8 cellular contexts compared by ENCODE assay signal in the genomic region with DNA sequence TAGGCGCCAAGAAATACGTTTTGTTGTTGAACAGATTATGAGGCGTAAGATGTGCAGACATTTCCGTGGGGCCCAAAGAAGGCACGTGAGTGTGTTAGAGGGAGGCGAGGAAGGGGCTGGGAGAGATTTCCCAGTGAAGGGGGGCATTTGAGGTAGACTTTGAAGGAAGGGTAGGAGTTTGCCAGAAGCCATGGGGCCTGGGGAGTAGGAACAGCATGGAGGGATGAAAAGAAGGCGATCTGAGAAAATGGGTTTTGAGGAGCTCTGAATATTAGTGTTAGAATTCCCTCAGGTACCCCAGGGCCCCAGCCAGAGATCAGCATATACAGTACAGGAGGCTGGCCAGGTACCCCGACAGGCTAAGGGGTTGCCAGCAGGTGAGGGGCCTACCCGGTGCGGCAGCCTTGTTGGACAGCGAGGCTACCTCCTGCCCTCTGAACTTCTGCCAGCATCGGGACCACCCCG. TPM values are rescaled to one million over a fixed set of nuclear protein-coding genes. Genes with fewer than 3 reads are reported as not detected.
DNase-seq lines count a peak whose midpoint lies in the region; ATAC-seq and FAIRE-seq lines count a peak whose summit lies in the region.

No MANE protein-coding gene starts in this region.

- intact Hi-C loops in activated CD4-positive, alpha-beta T cell treated with anti-CD3 and anti-CD28 coated beads for 36 hours (cut with DNase I, micrococcal nuclease) = loop anchor here (1.0 to 5.0 kb wide), 10 partner anchors 11 to 929 kb away; partner anchors contain the start of genes RPS19BP1 (in 2 of the 2), ADSL (in 1 of the 2), ATF4 (in 1 of the 2) and CBX7 (in 1 of the 2)
- intact Hi-C loops in activated T-helper 1 cell treated with anti-CD3 and anti-CD28 coated beads, Interleukin-12 subunit alpha, Interleukin-12 subunit beta, Interleukin-2, Interleukin-4 antibody, amounts not matched to agents 30 ng/mL and 10 ng/mL and 1 ng/mL, durations not matched to agents 14 hours and 24 hours and 36 hours (cut with micrococcal nuclease) = loop anchor here (1.0 kb wide), 2 partner anchors 19 to 31 kb away; partner anchors contain the start of genes ATF4 and RPS19BP1

- no peak overlapping the region for H3K27ac ChIP-seq in iPS-20b (ENCODE audit: low read length)
- H3K27ac ChIP-seq in substantia nigra (ENCODE audit: low read depth, low read length, poor library complexity, severe bottlenecking) = peak overlapping the region; percentile 92

- CTCF ChIA-PET in activated CD4-positive, alpha-beta T cell treated with anti-CD3 and anti-CD28 coated beads for 36 hours (lab: Charles Lee) = interaction anchor here (0.6 to 2.7 kb wide), 11 partner anchors 8 to 102 kb away, joined by 3 to 16 read pairs (median 5); partner anchors contain the start of genes ATF4 and TAB1

- DNase-seq in activated CD4-positive, alpha-beta T cell treated with anti-CD3 and anti-CD28 coated beads for 36 hours = no peak
- no peak for DNase-seq in activated CD4-positive, alpha-beta T cell treated with anti-CD3 and anti-CD28 coated beads for 4 hours
- no peak for DNase-seq in activated T-helper 1 cell treated with anti-CD3 and anti-CD28 coated beads, Interleukin-12 subunit alpha, Interleukin-12 subunit beta, Interleukin-2, Interleukin-4 antibody, amounts not matched to agents 30 ng/mL and 10 ng/mL and 1 ng/mL, durations not matched to agents 14 hours and 24 hours and 36 hours (ENCODE audit: low spot score)
- DNase-seq in substantia nigra (lab: John Stamatoyannopoulos, UW) = no peak
- DNase-seq in urothelium cell line (ENCODE audit: low spot score) = no peak

- H3K4me3 ChIP-seq in iPS-20b (ENCODE audit: low read length) = peak overlapping the region; percentile 87

- peaks cover 26% of the 10 kb centered on the region for H3K36me3 ChIP-seq in iPS-20b (ENCODE audit: insufficient read depth, low read depth, low read length)

- H3K9me3 Mint-ChIP-seq in activated CD4-positive, alpha-beta T cell treated with anti-CD3 and anti-CD28 coated beads for 36 hours (ENCODE audit: low read depth) = no peaks in the 10 kb centered on the region
- H3K9me3 Mint-ChIP-seq in activated T-helper 1 cell treated with anti-CD3 and anti-CD28 coated beads, Interleukin-12 subunit alpha, Interleukin-12 subunit beta, Interleukin-2, Interleukin-4 antibody, amounts not matched to agents 30 ng/mL and 10 ng/mL and 1 ng/mL, durations not matched to agents 14 hours and 24 hours and 36 hours = no peaks in the 10 kb centered on the region

- H3K4me3 Mint-ChIP-seq in activated CD4-positive, alpha-beta T cell treated with anti-CD3 and anti-CD28 coated beads for 36 hours = peak overlapping the region; percentile 76
- peak overlapping the region; percentile 99 for H3K4me3 Mint-ChIP-seq in activated T-helper 1 cell treated with anti-CD3 and anti-CD28 coated beads, Interleukin-12 subunit alpha, Interleukin-12 subunit beta, Interleukin-2, Interleukin-4 antibody, amounts not matched to agents 30 ng/mL and 10 ng/mL and 1 ng/mL, durations not matched to agents 14 hours and 24 hours and 36 hours

- ATAC-seq in activated CD4-positive, alpha-beta T cell treated with anti-CD3 and anti-CD28 coated beads for 36 hours = no peak
- no peak for ATAC-seq in GM18498 (IDR thresholded peaks at IDR 0.05; ENCODE audit: unreplicated experiment)
- ATAC-seq in HG03442 (IDR thresholded peaks at IDR 0.05; ENCODE audit: unreplicated experiment) = no peak

- no peaks in the 10 kb centered on the region for H3K27me3 Mint-ChIP-seq in activated CD4-positive, alpha-beta T cell treated with anti-CD3 and anti-CD28 coated beads for 36 hours
- H3K27me3 Mint-ChIP-seq in activated T-helper 1 cell treated with anti-CD3 and anti-CD28 coated beads, Interleukin-12 subunit alpha, Interleukin-12 subunit beta, Interleukin-2, Interleukin-4 antibody, amounts not matched to agents 30 ng/mL and 10 ng/mL and 1 ng/mL, durations not matched to agents 14 hours and 24 hours and 36 hours (ENCODE audit: insufficient read depth) = peaks cover 5% of the 10 kb centered on the region

- H3K27me3 ChIP-seq in iPS-20b (ENCODE audit: insufficient read depth, low read length) = peaks cover 67% of the 10 kb centered on the region

- peaks cover 31% of the 10 kb centered on the region for H3K36me3 Mint-ChIP-seq in activated CD4-positive, alpha-beta T cell treated with anti-CD3 and anti-CD28 coated beads for 36 hours (ENCODE audit: low read depth)
- H3K36me3 Mint-ChIP-seq in activated T-helper 1 cell treated with anti-CD3 and anti-CD28 coated beads, Interleukin-12 subunit alpha, Interleukin-12 subunit beta, Interleukin-2, Interleukin-4 antibody, amounts not matched to agents 30 ng/mL and 10 ng/mL and 1 ng/mL, durations not matched to agents 14 hours and 24 hours and 36 hours (ENCODE audit: low read depth) = peaks cover 27% of the 10 kb centered on the region

- peak overlapping the region; percentile 94 for H3K27ac Mint-ChIP-seq in activated CD4-positive, alpha-beta T cell treated with anti-CD3 and anti-CD28 coated beads for 36 hours
- H3K27ac Mint-ChIP-seq in activated T-helper 1 cell treated with anti-CD3 and anti-CD28 coated beads, Interleukin-12 subunit alpha, Interleukin-12 subunit beta, Interleukin-2, Interleukin-4 antibody, amounts not matched to agents 30 ng/mL and 10 ng/mL and 1 ng/mL, durations not matched to agents 14 hours and 24 hours and 36 hours = peak overlapping the region; percentile 96

- H3K9ac ChIP-seq in iPS-20b (ENCODE audit: low read depth, low read length) = peak overlapping the region; percentile 41; the same call in 1 of the 2 replicates

- H3K4me1 Mint-ChIP-seq in activated CD4-positive, alpha-beta T cell treated with anti-CD3 and anti-CD28 coated beads for 36 hours = peaks cover 34% of the 10 kb centered on the region
- H3K4me1 Mint-ChIP-seq in activated T-helper 1 cell treated with anti-CD3 and anti-CD28 coated beads, Interleukin-12 subunit alpha, Interleukin-12 subunit beta, Interleukin-2, Interleukin-4 antibody, amounts not matched to agents 30 ng/mL and 10 ng/mL and 1 ng/mL, durations not matched to agents 14 hours and 24 hours and 36 hours (ENCODE audit: low read depth) = peaks cover 32% of the 10 kb centered on the region

- H3K4me1 ChIP-seq in iPS-20b (ENCODE audit: insufficient read depth, low read length) = peaks cover 6% of the 10 kb centered on the region; the same call in 1 of the 2 replicates

- POLR2A ChIA-PET in activated CD4-positive, alpha-beta T cell treated with anti-CD3 and anti-CD28 coated beads for 36 hours (lab: Charles Lee) = interaction anchor here (0.6 to 2.0 kb wide), 11 partner anchors 11 to 441 kb away, joined by 3 to 25 read pairs (median 5); partner anchors contain the start of genes ATF4, RPL3 and TAB1

- no peaks in the 10 kb centered on the region for H3K9me3 ChIP-seq in iPS-20b (ENCODE audit: insufficient read depth, low read depth, low read length)

- FAIRE-seq in urothelium cell line (lab: Jason Lieb, UNC) = no peak

RNA-seq across cellular contexts. Expression of gene MIEF1, which starts 0.4 kb away (rescaled TPM):
- total RNA-seq in activated CD4-positive, alpha-beta T cell treated with anti-CD3 and anti-CD28 coated beads for 36 hours = 10 to 100 TPM; 43.2 to 44.9 TPM
- total RNA-seq in activated T-helper 1 cell treated with anti-CD3 and anti-CD28 coated beads, Interleukin-12 subunit alpha, Interleukin-12 subunit beta, Interleukin-2, Interleukin-4 antibody, amounts not matched to agents 30 ng/mL and 10 ng/mL and 1 ng/mL, durations not matched to agents 14 hours and 24 hours and 36 hours = 59.4 and 60.2 TPM in 2 replicates

RNA-seq across cellular contexts. Expression of gene ATF4, which starts 18.7 kb away (rescaled TPM):
- 100 to 1,000 TPM; 580 to 680 TPM for total RNA-seq in activated CD4-positive, alpha-beta T cell treated with anti-CD3 and anti-CD28 coated beads for 36 hours
- total RNA-seq in activated T-helper 1 cell treated with anti-CD3 and anti-CD28 coated beads, Interleukin-12 subunit alpha, Interleukin-12 subunit beta, Interleukin-2, Interleukin-4 antibody, amounts not matched to agents 30 ng/mL and 10 ng/mL and 1 ng/mL, durations not matched to agents 14 hours and 24 hours and 36 hours = 387 and 390 TPM in 2 replicates

RNA-seq across cellular contexts. Expression of gene RPS19BP1, which starts 30.9 kb away (rescaled TPM):
- total RNA-seq in activated CD4-positive, alpha-beta T cell treated with anti-CD3 and anti-CD28 coated beads for 36 hours = 10 to 100 TPM; 42.8 to 68.8 TPM
- 98.7 and 101 TPM in 2 replicates for total RNA-seq in activated T-helper 1 cell treated with anti-CD3 and anti-CD28 coated beads, Interleukin-12 subunit alpha, Interleukin-12 subunit beta, Interleukin-2, Interleukin-4 antibody, amounts not matched to agents 30 ng/mL and 10 ng/mL and 1 ng/mL, durations not matched to agents 14 hours and 24 hours and 36 hours

RNA-seq across cellular contexts. Expression of gene MGAT3, which starts 44.9 kb away (rescaled TPM):
- total RNA-seq in activated CD4-positive, alpha-beta T cell treated with anti-CD3 and anti-CD28 coated beads for 36 hours = under 1 TPM; 0.18 to 0.23 TPM
- 1.2 TPM in 2 replicates for total RNA-seq in activated T-helper 1 cell treated with anti-CD3 and anti-CD28 coated beads, Interleukin-12 subunit alpha, Interleukin-12 subunit beta, Interleukin-2, Interleukin-4 antibody, amounts not matched to agents 30 ng/mL and 10 ng/mL and 1 ng/mL, durations not matched to agents 14 hours and 24 hours and 36 hours
